ENCODE assay signal across 8 cellular contexts in genomic region chr20:19757487-19757972, GRCh38. TPM values are rescaled to one million over a fixed set of nuclear protein-coding genes. Genes with fewer than 3 reads are reported as not detected.
DNase-seq lines count a peak whose midpoint lies in the region; ATAC-seq and TF ChIP-seq lines count a peak whose summit lies in the region.

No MANE protein-coding gene starts in this region.

- peak overlapping the region; percentile 98 for H3K9ac ChIP-seq in ES-I3 (ENCODE audit: low read depth, low read length)

- no peaks in the 10 kb centered on the region for H3K9me3 ChIP-seq in ES-I3 (ENCODE audit: control insufficient read depth, insufficient read depth, low read length)
- no peaks in the 10 kb centered on the region for H3K9me3 ChIP-seq in left lung

- DNase-seq in NCI-H510A treated with DMSO at 0.1 percent for 48 hours (lab: John Stamatoyannopoulos, UW) (peak; percentile 80), dermis microvascular lymphatic vessel endothelial cell (ENCODE audit: low read depth in 2 of 2) (peak; percentile 39 to 84), left lung (peak; percentile 83 to 92), stromal cell of bone marrow (ENCODE audit: low read depth) (peak; percentile 72), NCI-H1694 treated with DMSO at 0.1 percent for 48 hours (lab: John Stamatoyannopoulos, UW) (no peak)

- peak overlapping the region; percentile 66 to 69 for H3K4me3 ChIP-seq in left lung

- peak overlapping the region; percentile 91 to 94 for H3K27ac ChIP-seq in left lung

- TF ChIP-seq CTCF in left lung (IDR thresholded peaks at IDR 0.05): no peak

- peak; percentile 70 for ATAC-seq in left lung
- no peak for ATAC-seq in GM18909 (IDR thresholded peaks at IDR 0.05; ENCODE audit: poor library complexity, unreplicated experiment)
- ATAC-seq in GM18858 (IDR thresholded peaks at IDR 0.05; ENCODE audit: unreplicated experiment): no peak

- H3K4me1 ChIP-seq in ES-I3 (ENCODE audit: insufficient read depth, low read length) (no peaks in the 10 kb centered on the region; the same call in 1 of the 2 replicates), left lung (peaks cover 15 to 27% of the 10 kb centered on the region in 2 donors)

- H3K36me3 ChIP-seq in ES-I3 (ENCODE audit: insufficient read depth, low read length) (no peaks in the 10 kb centered on the region), left lung (no peaks in the 10 kb centered on the region)

- H3K27me3 ChIP-seq in left lung: peaks cover 0 to 25% of the 10 kb centered on the region in 2 donors

- intact Hi-C loops in left lung (cut with DNase I): no loop called here

RNA-seq across cellular contexts. Expression of gene RIN2, which starts 0.5 kb away (rescaled TPM):
- 92.9 and 94.6 TPM in 2 replicates for total RNA-seq in dermis microvascular lymphatic vessel endothelial cell
- 10 to 100 TPM; 69.0 to 69.8 TPM for total RNA-seq in left lung
